9 cellular contexts compared by ENCODE assay signal in the genomic region with DNA sequence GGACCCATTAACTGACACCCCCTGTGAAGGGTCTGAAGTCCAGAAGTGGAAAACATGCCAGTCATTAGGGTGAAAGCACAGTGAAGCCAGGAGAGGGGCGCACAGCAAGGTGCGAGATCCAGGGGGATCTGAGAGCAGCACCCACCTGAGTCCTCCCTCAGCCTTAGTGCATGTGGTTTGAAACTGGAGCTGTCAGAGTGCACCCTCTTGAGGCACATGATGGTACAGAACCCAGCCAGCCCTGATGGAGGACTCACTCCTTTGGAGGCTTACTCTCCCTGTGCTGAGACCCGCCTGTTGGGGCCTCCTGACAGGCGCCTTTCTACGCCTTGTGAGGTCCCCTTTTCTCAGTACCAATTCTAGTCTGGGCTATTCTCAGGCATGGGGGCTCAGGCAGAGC.
DNase-seq lines count a peak whose midpoint lies in the region; ATAC-seq and TF ChIP-seq lines count a peak whose summit lies in the region.
"Had no signal": no experiment of that assay in that cellular context is flagged by ENCODE, and none has a peak within 500 bp of the region (broad histone marks: within the 10 kb centered on the region; RNA-seq: fewer than 3 reads in every experiment).

No MANE protein-coding gene starts in this region.

- no peaks in the 10 kb centered on the region for H3K4me1 ChIP-seq in hepatocyte (ENCODE audit: insufficient read depth)

- H3K36me3 ChIP-seq in hepatocyte (replicated peaks; ENCODE audit: insufficient read depth, low read depth) = no peaks in the 10 kb centered on the region

- 83% methylated on average over 5 of the region's 5 CpGs for WGBS in hepatocyte (ENCODE audit: low lambda C conversion rate, missing lambda C conversion rate)

- ATAC-seq in GM21717 (IDR thresholded peaks at IDR 0.05; ENCODE audit: unreplicated experiment) (no peak), GM19397 (IDR thresholded peaks at IDR 0.05; ENCODE audit: unreplicated experiment) (no peak)

- TF ChIP-seq CTCF in AG10803 (conservative IDR thresholded peaks at IDR 0.05; ENCODE audit: low read length) (peak; percentile 46), GM20000 (IDR thresholded peaks at IDR 0.05; ENCODE audit: extremely low read depth, missing control alignments) (peak; percentile 24), hepatocyte (IDR thresholded peaks at IDR 0.05; ENCODE audit: poor library complexity) (no peak)

- no peaks in the 10 kb centered on the region for H3K9me3 ChIP-seq in hepatocyte (ENCODE audit: low read depth)

- no peaks in the 10 kb centered on the region for H4K20me1 ChIP-seq in hepatocyte (ENCODE audit: insufficient read depth, poor library complexity, severe bottlenecking)

- H3K9me2 ChIP-seq in hepatocyte (replicated peaks; ENCODE audit: insufficient read depth) = no peaks in the 10 kb centered on the region

- H3K79me2 ChIP-seq in hepatocyte = no peaks in the 10 kb centered on the region

- peaks cover 11% of the 10 kb centered on the region for H3K27me3 ChIP-seq in hepatocyte

- no peak overlapping the region for H3K4me2 ChIP-seq in hepatocyte

- H2AFZ ChIP-seq in hepatocyte = no peak overlapping the region

- H3K27ac ChIP-seq in hepatocyte = no peak overlapping the region

- H3K4me3 ChIP-seq in AG10803 (ENCODE audit: low read length) (no peak overlapping the region), hepatocyte (no peak overlapping the region)

- DNase-seq in AG10803 (ENCODE audit: low read depth) (no peak), GM20000 (ENCODE audit: low spot score) (no peak), RKO (ENCODE audit: low spot score) (peak; percentile 37), hepatocyte (ENCODE audit: low spot score) (peak; percentile 27), ureter (ENCODE audit: low spot score) (no peak)
- no peak for DNase-seq in effector CD4-positive, alpha-beta T cell
- DNase-seq: activated CD8-positive, alpha-beta memory T cell treated with anti-CD3 and anti-CD28 coated beads, Interleukin-2, amount 50 U/mL, for 4 hours had no signal

Comparison
In these comparisons a context has a peak if more than half of its experiments do, and no peak if none do; other contexts are left out.
1. DNase-seq: peak in RKO (single experiment) and hepatocyte (single experiment); none in AG10803 (single experiment), GM20000 (single experiment), ureter (single experiment) and effector CD4-positive, alpha-beta T cell (single experiment).